ENCODE assay signal across 37 cellular contexts in the genomic region with DNA sequence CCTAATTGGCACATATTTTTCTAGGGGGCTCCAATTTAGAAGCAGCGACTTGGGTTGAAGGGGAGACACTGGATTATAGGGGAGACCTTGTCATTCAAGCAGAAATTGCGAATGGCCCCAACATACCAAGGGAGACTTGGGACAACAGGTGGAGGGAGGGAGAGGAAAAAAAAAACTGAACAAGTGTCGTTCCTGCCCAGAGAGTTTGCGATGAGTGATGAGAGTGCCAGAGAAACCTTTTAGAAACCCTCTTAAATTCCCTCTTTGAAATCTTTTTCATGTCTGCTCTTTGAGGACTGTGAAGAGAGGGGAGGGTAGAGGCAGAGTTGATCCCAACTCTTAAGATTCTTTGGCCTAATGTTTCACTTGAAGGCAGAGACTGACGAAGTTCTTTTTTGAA. TPM values are rescaled to one million over a fixed set of nuclear protein-coding genes. Genes with fewer than 3 reads are reported as not detected.
A peak's percentile ranks its signal among the peaks of the same experiment; 100 is the strongest.
DNase-seq lines count a peak whose midpoint lies in the region; ATAC-seq and TF ChIP-seq lines count a peak whose summit lies in the region.
"Had no signal": no experiment of that assay in that cellular context is flagged by ENCODE, and none has a peak within 500 bp of the region (broad histone marks: within the 10 kb centered on the region; RNA-seq: fewer than 3 reads in every experiment).

No MANE protein-coding gene starts in this region.

- peaks cover 15% of the 10 kb centered on the region for H3K27me3 Mint-ChIP-seq in GM23338 (ENCODE audit: insufficient read depth, low read depth, poor library complexity)

- no peak overlapping the region for H3K27ac ChIP-seq in GM23338 (ENCODE audit: low read depth)
- H3K27ac ChIP-seq in HUES64 (ENCODE audit: low read depth, low read length) = no peak overlapping the region
- peak overlapping the region; percentile 91 for H3K27ac ChIP-seq in right cardiac atrium (ENCODE audit: low read length)
- H3K27ac ChIP-seq in psoas muscle = peak overlapping the region; percentile 97
- H3K27ac ChIP-seq in spleen = no peak overlapping the region
- H3K27ac ChIP-seq: BLaER1 treated with 17β-estradiol and CSF1 and Interleukin-3, amounts not matched to agents 10 nM and 100 nM; KMS-11; neutrophil; upper lobe of right lung had no signal

- no peaks in the 10 kb centered on the region for H4K20me1 ChIP-seq in GM23338 (replicated peaks; ENCODE audit: insufficient read depth)
- H4K20me1 ChIP-seq: BLaER1 treated with 17β-estradiol and CSF1 and Interleukin-3, amounts not matched to agents 10 nM and 100 nM had no signal

- H3K9me2 ChIP-seq in GM23338 (ENCODE audit: insufficient read depth) = no peaks in the 10 kb centered on the region
- H3K9me2 ChIP-seq: SK-N-SH had no signal

- peaks cover 34% of the 10 kb centered on the region for H3K4me1 Mint-ChIP-seq in GM23338

- no peak overlapping the region for H2AFZ ChIP-seq in GM23338

- H3K36me3 Mint-ChIP-seq in GM23338 (ENCODE audit: low read depth) = no peaks in the 10 kb centered on the region
- H3K36me3 Mint-ChIP-seq: activated CD8-positive, alpha-beta memory T cell treated with anti-CD3 and anti-CD28 coated beads, Interleukin-2, amount 10 ng/mL, durations not matched to agents 7 days and 5 days; activated naive CD8-positive, alpha-beta T cell treated with anti-CD3 and anti-CD28 coated beads, Interleukin-2, amount 10 ng/mL, durations not matched to agents 7 days and 5 days; immature natural killer cell; memory B cell; stimulated activated naive B cell treated with anti-CD40 and anti-IgM and Interleukin-4, amounts not matched to agents 10 μg/mL and 1 μg/mL and 100 μg/mL, for 72 hours had no signal

- intact Hi-C loops in right cardiac atrium (cut with DNase I) = no loop called here
- intact Hi-C loops in psoas muscle (cut with DNase I) = loop anchor here in 1 of 2 donors (5.0 kb wide), 1 partner anchor 64 kb away; no protein-coding TSS in a partner anchor
- intact Hi-C loops in spleen (cut with DNase I; ENCODE audit: low total_unique reads) = no loop called here

- no peak for DNase-seq in GM23338 (ENCODE audit: low spot score)
- no peak for DNase-seq in right cardiac atrium
- DNase-seq in psoas muscle = no peak
- DNase-seq in DMS153 (lab: John Stamatoyannopoulos, UW) = no peak
- no peak for DNase-seq in spleen
- no peak for DNase-seq in iPS-NIHi7 (ENCODE audit: extremely low spot score)
- DNase-seq: activated CD4-positive, alpha-beta T cell treated with anti-CD3 and anti-CD28 coated beads, Interleukin-2, amount 50 U/mL, for 4 hours; activated CD8-positive, alpha-beta memory T cell treated with anti-CD3 and anti-CD28 coated beads, Interleukin-2, amount 10 ng/mL, durations not matched to agents 7 days and 5 days; activated gamma-delta T cell; activated naive CD8-positive, alpha-beta T cell treated with anti-CD3 and anti-CD28 coated beads, Interleukin-2, amount 10 ng/mL, durations not matched to agents 7 days and 5 days; activated T-cell treated with anti-CD3 and anti-CD28 coated beads, Interleukin-2, amount 50 U/mL, for 4 hours; COR-L47; DMS53; foreskin fibroblast; immature natural killer cell; left colon; MG63; NCI-H1105 treated with DMSO at 0.1 percent for 48 hours; NCI-H187 treated with DMSO at 0.1 percent for 48 hours; NCI-H2227 treated with DMSO at 0.1 percent for 48 hours; NCI-H526; posterior cingulate gyrus; SK-N-SH; stimulated activated naive B cell treated with anti-CD40 and anti-IgM and Interleukin-4, amounts not matched to agents 10 μg/mL and 1 μg/mL and 100 μg/mL, for 72 hours; upper lobe of right lung had no signal

- peak overlapping the region; percentile 56; the same call in 2 of the 3 replicates for H3K4me3 Mint-ChIP-seq in GM23338
- H3K4me3 Mint-ChIP-seq: activated CD8-positive, alpha-beta memory T cell treated with anti-CD3 and anti-CD28 coated beads, Interleukin-2, amount 10 ng/mL, durations not matched to agents 7 days and 5 days; activated naive CD8-positive, alpha-beta T cell treated with anti-CD3 and anti-CD28 coated beads, Interleukin-2, amount 10 ng/mL, durations not matched to agents 7 days and 5 days; activated T-cell treated with anti-CD3 and anti-CD28 coated beads, Interleukin-2, amount 50 U/mL, for 4 hours; dendritic cell treated with granulocyte-macrophage colony-stimulating factor and Interleukin-4, amounts not matched to agents 40 ng/mL and 50 ng/mL, for 4 days; immature natural killer cell; memory B cell; stimulated activated naive B cell treated with anti-CD40 and anti-IgM and Interleukin-4, amounts not matched to agents 10 μg/mL and 1 μg/mL and 100 μg/mL, for 72 hours; T-helper 1 cell treated with Interleukin-12 subunit alpha and Interleukin-12 subunit beta and Interleukin-4 antibody, amounts not matched to agents 30 μg/mL and 1 μg/mL, for 36 hours had no signal

- H3K27me3 ChIP-seq in GM23338 (ENCODE audit: insufficient read depth) (peaks cover 66% of the 10 kb centered on the region), HUES64 (ENCODE audit: insufficient read depth, low read length) (peaks cover 67% of the 10 kb centered on the region), right cardiac atrium (ENCODE audit: control insufficient read depth, insufficient read depth) (no peaks in the 10 kb centered on the region), psoas muscle (ENCODE audit: insufficient read depth in 3 of 3, low read length in 2 of 3) (no peaks in the 10 kb centered on the region), spleen (replicated peaks in 1 of 7) (peaks cover 0 to 24% (median 0%) of the 10 kb centered on the region in 7 donors)
- H3K27me3 ChIP-seq: BLaER1 treated with 17β-estradiol and CSF1 and Interleukin-3, amounts not matched to agents 10 nM and 100 nM; MG63 had no signal

- H3K4me2 ChIP-seq in GM23338 = peak overlapping the region; percentile 16
- H3K4me2 ChIP-seq: KMS-11, SK-N-SH had no signal

- H3K27ac Mint-ChIP-seq in GM23338 = no peak overlapping the region
- H3K27ac Mint-ChIP-seq: activated CD8-positive, alpha-beta memory T cell treated with anti-CD3 and anti-CD28 coated beads, Interleukin-2, amount 10 ng/mL, durations not matched to agents 7 days and 5 days; activated naive CD8-positive, alpha-beta T cell treated with anti-CD3 and anti-CD28 coated beads, Interleukin-2, amount 10 ng/mL, durations not matched to agents 7 days and 5 days; dendritic cell treated with granulocyte-macrophage colony-stimulating factor and Interleukin-4, amounts not matched to agents 40 ng/mL and 50 ng/mL, for 4 days; immature natural killer cell; memory B cell; stimulated activated naive B cell treated with anti-CD40 and anti-IgM and Interleukin-4, amounts not matched to agents 10 μg/mL and 1 μg/mL and 100 μg/mL, for 72 hours; T-helper 1 cell treated with Interleukin-12 subunit alpha and Interleukin-12 subunit beta and Interleukin-4 antibody, amounts not matched to agents 30 μg/mL and 1 μg/mL, for 36 hours had no signal

- 22% methylated on average over 5 of the region's 5 CpGs for WGBS in HUES64
- 61% methylated on average over 5 of the region's 5 CpGs for WGBS in right cardiac atrium
- 32 to 51% (median 36%) methylated on average over 5 of the region's 5 CpGs for WGBS in psoas muscle, 3 donors
- 70 to 85% (median 76%) methylated on average over 5 of the region's 5 CpGs for WGBS in spleen, 5 donors

- H3K9ac ChIP-seq in HUES64 (ENCODE audit: low read depth, low read length) = no peak overlapping the region
- H3K9ac ChIP-seq: BLaER1 treated with 17β-estradiol and CSF1 and Interleukin-3, amounts not matched to agents 10 nM and 100 nM; KMS-11; SK-N-SH had no signal

- H3K79me2 ChIP-seq in GM23338 (replicated peaks; ENCODE audit: insufficient read depth) = no peaks in the 10 kb centered on the region

- TF ChIP-seq CTCF in GM23338 (conservative IDR thresholded peaks at IDR 0.05; ENCODE audit: low read depth in 2 of 2) (no peak), psoas muscle (IDR thresholded peaks at IDR 0.05) (no peak), spleen (IDR thresholded peaks at IDR 0.05 in 8 of 11, conservative IDR thresholded peaks at IDR 0.05 in 3 of 11) (no peak)

- H3K36me3 ChIP-seq in GM23338 (ENCODE audit: insufficient read depth) = no peaks in the 10 kb centered on the region
- H3K36me3 ChIP-seq in HUES64 (ENCODE audit: insufficient read depth, low read length) = no peaks in the 10 kb centered on the region
- no peaks in the 10 kb centered on the region for H3K36me3 ChIP-seq in psoas muscle (ENCODE audit: insufficient read depth in 1 of 2, low read depth in 1 of 2)
- no peaks in the 10 kb centered on the region for H3K36me3 ChIP-seq in spleen
- H3K36me3 ChIP-seq: BLaER1 treated with 17β-estradiol and CSF1 and Interleukin-3, amounts not matched to agents 10 nM and 100 nM; MG63; neutrophil; upper lobe of right lung had no signal

- H3K9me3 ChIP-seq in HUES64 (ENCODE audit: insufficient read depth, low read depth, low read length) = no peaks in the 10 kb centered on the region
- H3K9me3 ChIP-seq in right cardiac atrium (ENCODE audit: control insufficient read depth, low read length) = no peaks in the 10 kb centered on the region
- H3K9me3 ChIP-seq in psoas muscle = no peaks in the 10 kb centered on the region
- no peaks in the 10 kb centered on the region for H3K9me3 ChIP-seq in spleen
- H3K9me3 ChIP-seq: BLaER1 treated with 17β-estradiol and CSF1 and Interleukin-3, amounts not matched to agents 10 nM and 100 nM; MG63; neutrophil; SK-N-SH; upper lobe of right lung had no signal

- TF ChIP-seq POLR2A in spleen (IDR thresholded peaks at IDR 0.05) = no peak

- no peak; the same call in 2 of the 3 replicates for ATAC-seq in GM23338
- ATAC-seq in right cardiac atrium = no peak
- no peak for ATAC-seq in psoas muscle
- ATAC-seq in HG02938 (IDR thresholded peaks at IDR 0.05; ENCODE audit: unreplicated experiment) = no peak
- ATAC-seq: activated CD4-positive, CD25-positive, alpha-beta regulatory T cell treated with anti-CD3 and anti-CD28 coated beads, Interleukin-2, amount 50 U/mL, for 24 hours; activated CD8-positive, alpha-beta memory T cell treated with anti-CD3 and anti-CD28 coated beads, Interleukin-2, amount 10 ng/mL, durations not matched to agents 7 days and 5 days; activated T-cell treated with anti-CD3 and anti-CD28 coated beads, Interleukin-2, amount 50 U/mL, for 4 hours; esophagus mucosa; left colon; sciatic nerve; stimulated activated naive B cell treated with anti-CD40 and anti-IgM and Interleukin-4, amounts not matched to agents 10 μg/mL and 1 μg/mL and 100 μg/mL, for 72 hours; upper lobe of right lung had no signal

- H3K4me3 ChIP-seq in GM23338 (peak overlapping the region; percentile 16), HUES64 (ENCODE audit: low read length) (peak overlapping the region; percentile 27; the same call in 1 of the 2 replicates), right cardiac atrium (ENCODE audit: low read length) (no peak overlapping the region), psoas muscle (peak overlapping the region; percentile 34), spleen (no peak overlapping the region)
- H3K4me3 ChIP-seq: BLaER1 treated with 17β-estradiol and CSF1 and Interleukin-3, amounts not matched to agents 10 nM and 100 nM; MG63; upper lobe of right lung had no signal

- H3F3A ChIP-seq in GM23338 (replicated peaks; ENCODE audit: low read depth) = no peaks in the 10 kb centered on the region

- peaks cover 27% of the 10 kb centered on the region for H3K4me1 ChIP-seq in GM23338 (ENCODE audit: insufficient read depth)
- H3K4me1 ChIP-seq in HUES64 (ENCODE audit: insufficient read depth, low read length) = peaks cover 37% of the 10 kb centered on the region
- H3K4me1 ChIP-seq in right cardiac atrium (ENCODE audit: control insufficient read depth, insufficient read depth, low read length) = peaks cover 4% of the 10 kb centered on the region
- peaks cover 60% of the 10 kb centered on the region for H3K4me1 ChIP-seq in psoas muscle
- peaks cover 4 to 20% (median 8%) of the 10 kb centered on the region in 6 donors for H3K4me1 ChIP-seq in spleen
- H3K4me1 ChIP-seq: upper lobe of right lung had no signal

- no peaks in the 10 kb centered on the region for H3K9me3 Mint-ChIP-seq in GM23338
- H3K9me3 Mint-ChIP-seq: activated naive CD8-positive, alpha-beta T cell treated with anti-CD3 and anti-CD28 coated beads, Interleukin-2, amount 10 ng/mL, durations not matched to agents 7 days and 5 days; activated T-cell treated with anti-CD3 and anti-CD28 coated beads, Interleukin-2, amount 50 U/mL, for 4 hours; dendritic cell treated with granulocyte-macrophage colony-stimulating factor and Interleukin-4, amounts not matched to agents 40 ng/mL and 50 ng/mL, for 4 days; immature natural killer cell; memory B cell; stimulated activated naive B cell treated with anti-CD40 and anti-IgM and Interleukin-4, amounts not matched to agents 10 μg/mL and 1 μg/mL and 100 μg/mL, for 72 hours; T-helper 1 cell treated with Interleukin-12 subunit alpha and Interleukin-12 subunit beta and Interleukin-4 antibody, amounts not matched to agents 30 μg/mL and 1 μg/mL, for 36 hours had no signal

RNA-seq across cellular contexts. Expression of a gene that starts 24.3 kb away (rescaled TPM):
- 0.04 and 0.17 TPM in 2 replicates for total RNA-seq in GM23338 (2014; rRNA removed; shearing (Covaris generic))
- polyA plus RNA-seq in GM23338 (2016; fragmentation: Nextera tagmentation; extraction: Ambion mirVana) (0.03 and 0.05 TPM in 2 replicates), right cardiac atrium (34.3 TPM), psoas muscle (10 to 100 TPM in 1 of 3 donors, 1 to 10 TPM in 2; 1.6 to 11.7 (median 6.7) TPM), spleen (under 1 TPM; 0.04 to 0.45 (median 0.09) TPM)
- polyA plus RNA-seq in HUES64 (2013, experiment 1 of 2) = 0.40 TPM
- 0.44 TPM for polyA plus RNA-seq in HUES64 (2013, experiment 2 of 2)
- total RNA-seq in right cardiac atrium (10 to 100 TPM; 51.5 to 92.0 (median 74.2) TPM), psoas muscle (10 to 100 TPM; 14.2 to 48.8 (median 25.1) TPM), spleen (under 1 TPM in 6 of 7 donors, not detected in 1; 0.07 to 0.72 (median 0.42) TPM)
- total RNA-seq: HT-29 had no signal
- polyA plus RNA-seq: immature natural killer cell had no signal

Comparison
In these comparisons a context has a peak if more than half of its experiments do, and no peak if none do; other contexts are left out.
1. H3K27ac ChIP-seq: peak in right cardiac atrium (single experiment) and psoas muscle (single experiment); none in GM23338 (single experiment), HUES64 (single experiment) and spleen (0 of 8).
2. H3K4me3 ChIP-seq: peak in GM23338 (single experiment), HUES64 (single experiment) and psoas muscle (single experiment); none in right cardiac atrium (single experiment) and spleen (0 of 8).
3. RNA of a gene that starts 24.3 kb away (total RNA-seq): 51.5 to 92.0 TPM in right cardiac atrium and 14.2 to 48.8 TPM in psoas muscle; 0.07 to 0.72 TPM in spleen and 0.04 to 0.17 TPM in GM23338; every median in the first group is over 4 times any median in the second.